Comparison of ENCODE assay signal across 8 cellular contexts in genomic region chr6:63636516-63636968, GRCh38. TPM values are rescaled to one million over a fixed set of nuclear protein-coding genes. Genes with fewer than 3 reads are reported as not detected.
DNase-seq lines count a peak whose midpoint lies in the region; ATAC-seq, FAIRE-seq and TF ChIP-seq lines count a peak whose summit lies in the region.

No MANE protein-coding gene starts in this region.

- no peak for TF ChIP-seq CTCF in neutrophil (IDR thresholded peaks at IDR 0.05)

- H3K79me2 ChIP-seq in ACC112 (ENCODE audit: control insufficient read depth, insufficient read depth, low read length, unreplicated experiment) = peaks cover 55% of the 10 kb centered on the region

- peak; percentile 79 for DNase-seq in OCI-M1 (lab: John Stamatoyannopoulos, UW)
- DNase-seq in activated effector memory CD4-positive, alpha-beta T cell treated with Interleukin-2 at 50 U/mL for 16 hours = peak; percentile 41
- peak; percentile 25 to 35 for DNase-seq in frontal cortex (ENCODE audit: low spot score in 2 of 2)

- peak overlapping the region; percentile 82 for H3K27ac ChIP-seq in ACC112 (ENCODE audit: low read depth, low read length)
- H3K27ac ChIP-seq in neutrophil = peak overlapping the region; percentile 94
- H3K27ac ChIP-seq in temporal lobe (ENCODE audit: low read depth, low read length) = peak overlapping the region; percentile 83

- H3K4me3 ChIP-seq in ACC112 (ENCODE audit: low read depth, low read length) (peak overlapping the region; percentile 88), neutrophil (ENCODE audit: low read depth in 1 of 2, low read length in 1 of 2) (peak overlapping the region; percentile 84 to 88)

- H3K36me3 ChIP-seq in ACC112 (ENCODE audit: insufficient read depth, low read length) (no peaks in the 10 kb centered on the region), neutrophil (no peaks in the 10 kb centered on the region)

- no peaks in the 10 kb centered on the region for H3K9me3 ChIP-seq in neutrophil

- peak overlapping the region; percentile 95 for H2AFZ ChIP-seq in ACC112 (ENCODE audit: low read length, unreplicated experiment)

- FAIRE-seq in frontal cortex (lab: Jason Lieb, UNC) = no peak

- ATAC-seq in GM19025 (IDR thresholded peaks at IDR 0.05; ENCODE audit: low read depth, unreplicated experiment) (peak; percentile 1), HG03521 (IDR thresholded peaks at IDR 0.05; ENCODE audit: unreplicated experiment) (peak; percentile 2)

- peaks cover 22% of the 10 kb centered on the region for H3K4me1 ChIP-seq in ACC112 (ENCODE audit: control insufficient read depth, insufficient read depth, low read length, unreplicated experiment)
- peaks cover 40 to 42% of the 10 kb centered on the region in 2 experiments for H3K4me1 ChIP-seq in neutrophil (ENCODE audit: control insufficient read depth in 1 of 2, insufficient read depth in 1 of 2, low read depth in 1 of 2, low read length in 1 of 2)

- H3K27me3 ChIP-seq in ACC112 (ENCODE audit: insufficient read depth, low read length) (no peaks in the 10 kb centered on the region), neutrophil (no peaks in the 10 kb centered on the region)

RNA-seq across cellular contexts. Expression of gene PHF3, which starts 0.9 kb away (rescaled TPM):
- 99.1 TPM for total RNA-seq in frontal cortex
- 73.8 TPM for total RNA-seq in temporal lobe

Comparison
In these comparisons a context has a peak if more than half of its experiments do, and no peak if none do; other contexts are left out.
1. Peak in every context shown above with its lines: DNase-seq, ATAC-seq, H3K4me3 ChIP-seq and H3K27ac ChIP-seq.